16 cellular contexts compared by ENCODE assay signal in genomic region chr11:129331217-129331616, GRCh38. TPM values are rescaled to one million over a fixed set of nuclear protein-coding genes. Genes with fewer than 3 reads are reported as not detected.
DNase-seq lines count a peak whose midpoint lies in the region; ATAC-seq and TF ChIP-seq lines count a peak whose summit lies in the region.
"Had no signal": no experiment of that assay in that cellular context is flagged by ENCODE, and none has a peak within 500 bp of the region (broad histone marks: within the 10 kb centered on the region; RNA-seq: fewer than 3 reads in every experiment).

No MANE protein-coding gene starts in this region.

- peak; percentile 53 for DNase-seq in NCI-H510A treated with DMSO at 0.1 percent for 48 hours (lab: John Stamatoyannopoulos, UW)
- DNase-seq in NCI-H510A (lab: John Stamatoyannopoulos, UW), result no peak
- peak; percentile 27 to 58 (median 39) for DNase-seq in body of pancreas
- DNase-seq in islet precursor cell, result peak; percentile 76
- DNase-seq in stomach, result peak; percentile 40
- no peak for DNase-seq in NOMO-1 (lab: John Stamatoyannopoulos, UW; ENCODE audit: unreplicated experiment in 2 of 2)
- DNase-seq in foreskin fibroblast, result no peak
- DNase-seq in NCI-H2107 treated with DMSO at 0.1 percent for 48 hours (lab: John Stamatoyannopoulos, UW; ENCODE audit: unreplicated experiment), result no peak

- H3K9me3 ChIP-seq in body of pancreas (no peaks in the 10 kb centered on the region), stomach (no peaks in the 10 kb centered on the region)
- H3K9me3 ChIP-seq: SJSA1, tibial artery had no signal

- TF ChIP-seq POLR2A in body of pancreas (IDR thresholded peaks at IDR 0.05) (no peak), stomach (IDR thresholded peaks at IDR 0.05) (no peak)

- no peaks in the 10 kb centered on the region for H3K27me3 ChIP-seq in body of pancreas
- H3K27me3 ChIP-seq in stomach, result no peaks in the 10 kb centered on the region
- H3K27me3 ChIP-seq: SJSA1, tibial artery had no signal

- H3K27ac ChIP-seq in body of pancreas, result no peak overlapping the region
- H3K27ac ChIP-seq in stomach, result no peak overlapping the region
- H3K27ac ChIP-seq: SJSA1, tibial artery had no signal

- TF ChIP-seq CTCF in body of pancreas (IDR thresholded peaks at IDR 0.05) (no peak), stomach (IDR thresholded peaks at IDR 0.05) (no peak), foreskin fibroblast (IDR thresholded peaks at IDR 0.05; ENCODE audit: low read depth, low read length) (no peak)

- peak; percentile 57 for ATAC-seq in body of pancreas

- WGBS in body of pancreas, 2 donors, result 67 to 84% methylated on average over 3 to 5 of the region's 5 CpGs
- WGBS in stomach, 5 donors, result 71 to 83% (median 74%) methylated on average over 4 to 5 of the region's 5 CpGs

- H3K36me3 ChIP-seq in body of pancreas (replicated peaks in 1 of 2; ENCODE audit: insufficient read depth in 1 of 2, low read depth in 2 of 2) (no peaks in the 10 kb centered on the region), stomach (no peaks in the 10 kb centered on the region)
- H3K36me3 ChIP-seq: SJSA1, tibial artery had no signal

- TF ChIP-seq EP300 in stomach (IDR thresholded peaks at IDR 0.05), result no peak

- intact Hi-C loops in body of pancreas (cut with DNase I) (loop anchor here (5.0 kb wide), 1 partner anchor 214 kb away; no protein-coding TSS in a partner anchor), stomach (cut with DNase I; ENCODE audit: low total_unique reads) (loop anchor here (5.0 kb wide), 1 partner anchor 214 kb away; no protein-coding TSS in a partner anchor)

- H3K4me3 ChIP-seq in body of pancreas (no peak overlapping the region), stomach (no peak overlapping the region), foreskin fibroblast (ENCODE audit: low read depth in 1 of 2, low read length in 2 of 2) (no peak overlapping the region)
- H3K4me3 ChIP-seq: SJSA1, tibial artery had no signal

- H3K4me1 ChIP-seq in body of pancreas (peaks cover 6% of the 10 kb centered on the region), stomach (peaks cover 0 to 10% (median 3%) of the 10 kb centered on the region in 4 donors)
- H3K4me1 ChIP-seq: SJSA1, tibial artery had no signal

RNA-seq across cellular contexts. Expression of gene BARX2, which starts 44.4 kb away (rescaled TPM):
- 1 to 10 TPM; 1.8 to 6.6 TPM for total RNA-seq in body of pancreas
- total RNA-seq in stomach, result 1 to 10 TPM in 4 of 5 donors, not detected in 1; 1.5 to 3.6 (median 2.3) TPM
- polyA plus RNA-seq in stomach, result 10 to 100 TPM in 1 of 3 donors, 1 to 10 TPM in 2; 1.1 to 27.7 (median 4.6) TPM
- total RNA-seq: A172; activated T-helper 17 cell treated with anti-CD3 and anti-CD28 coated beads, Interleukin-2, amount 50 U/mL, for 72 hours; frontal cortex; liver; natural killer cell; pulmonary artery endothelial cell; SJSA1 had no signal
- polyA plus RNA-seq: liver had no signal

Comparison
In these comparisons a context has a peak if more than half of its experiments do, and no peak if none do; other contexts are left out.
1. DNase-seq: peak in NCI-H510A treated with DMSO at 0.1 percent for 48 hours (single experiment), body of pancreas (4 of 4), islet precursor cell (single experiment) and stomach (single experiment); none in NCI-H510A (single experiment), NOMO-1 (0 of 2), foreskin fibroblast (0 of 2) and NCI-H2107 treated with DMSO at 0.1 percent for 48 hours (single experiment).